Comparison of ENCODE assay signal across 8 cellular contexts in the genomic region with DNA sequence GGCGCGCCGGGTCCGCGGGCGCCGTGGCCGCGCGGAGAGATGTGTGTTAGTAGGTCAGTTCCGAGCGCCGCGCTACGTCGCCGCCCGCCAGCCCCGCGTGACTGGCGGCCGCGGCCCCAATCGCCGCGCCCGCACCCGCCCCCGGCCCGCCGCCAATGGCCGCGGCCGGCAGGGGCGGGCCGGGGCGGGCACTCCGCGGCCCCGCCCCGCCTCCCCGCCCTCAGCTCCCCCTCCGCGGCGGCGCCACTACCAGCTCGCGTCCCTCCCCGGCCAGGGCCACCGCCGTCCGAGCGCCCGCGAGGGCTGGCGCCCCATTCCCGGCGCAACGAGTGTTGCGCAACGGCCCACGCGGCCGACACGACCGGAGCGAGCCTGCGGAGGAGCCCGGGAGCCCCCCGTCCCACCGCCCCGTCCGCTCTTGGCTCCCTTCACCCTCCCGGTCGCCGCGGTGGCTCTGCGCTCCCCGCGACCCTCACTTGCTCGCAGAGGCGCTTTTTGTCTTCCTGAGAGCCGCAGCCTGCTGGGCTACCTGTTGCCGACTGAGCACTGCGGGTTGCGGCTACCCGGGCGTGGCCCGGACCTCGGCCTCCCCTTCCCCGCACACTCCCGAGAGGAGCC. TPM values are rescaled to one million over a fixed set of nuclear protein-coding genes. Genes with fewer than 3 reads are reported as not detected.
DNase-seq lines count a peak whose midpoint lies in the region; ATAC-seq and TF ChIP-seq lines count a peak whose summit lies in the region.

A gene with protein sequence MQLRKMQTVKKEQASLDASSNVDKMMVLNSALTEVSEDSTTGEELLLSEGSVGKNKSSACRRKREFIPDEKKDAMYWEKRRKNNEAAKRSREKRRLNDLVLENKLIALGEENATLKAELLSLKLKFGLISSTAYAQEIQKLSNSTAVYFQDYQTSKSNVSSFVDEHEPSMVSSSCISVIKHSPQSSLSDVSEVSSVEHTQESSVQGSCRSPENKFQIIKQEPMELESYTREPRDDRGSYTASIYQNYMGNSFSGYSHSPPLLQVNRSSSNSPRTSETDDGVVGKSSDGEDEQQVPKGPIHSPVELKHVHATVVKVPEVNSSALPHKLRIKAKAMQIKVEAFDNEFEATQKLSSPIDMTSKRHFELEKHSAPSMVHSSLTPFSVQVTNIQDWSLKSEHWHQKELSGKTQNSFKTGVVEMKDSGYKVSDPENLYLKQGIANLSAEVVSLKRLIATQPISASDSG (minus strand): TSS at position 48 of the 618 bp plus-strand sequence. CDS start 13,098 bp downstream, outside the sequence.

- no peaks in the 10 kb centered on the region for H3K9me2 ChIP-seq in PC-3 (replicated peaks; ENCODE audit: low read length)

- peaks cover 35 to 46% (median 41%) of the 10 kb centered on the region in 4 donors for H3K4me1 Mint-ChIP-seq in CD4-positive, alpha-beta memory T cell
- peaks cover 60% of the 10 kb centered on the region for H3K4me1 Mint-ChIP-seq in activated T-cell treated with anti-CD3 and anti-CD28 coated beads, Interleukin-2, amount 50 U/mL, for 4 hours (ENCODE audit: low read depth)

- peak within 1 kb of the TSS; percentile 93 for H3K4me2 ChIP-seq in PC-3 (ENCODE audit: low read length)

- peaks cover 36% of the 10 kb centered on the region for H3K4me1 ChIP-seq in CD4-positive, alpha-beta memory T cell (ENCODE audit: insufficient read depth, low read length)
- H3K4me1 ChIP-seq in PC-3 (ENCODE audit: insufficient read depth, low read length) (peaks cover 35% of the 10 kb centered on the region), esophagus (ENCODE audit: control insufficient read depth in 2 of 2, insufficient read depth in 2 of 2, low read length in 1 of 2) (peaks cover 0 to 4% of the 10 kb centered on the region in 2 donors), mucosa of stomach (ENCODE audit: control insufficient read depth, insufficient read depth, low read length) (peaks cover 27% of the 10 kb centered on the region)

- no peaks in the 10 kb centered on the region for H3K36me3 ChIP-seq in CD4-positive, alpha-beta memory T cell (ENCODE audit: insufficient read depth, low read length)
- H3K36me3 ChIP-seq in PC-3 (ENCODE audit: low read depth, low read length) = no peaks in the 10 kb centered on the region
- H3K36me3 ChIP-seq in esophagus (ENCODE audit: control insufficient read depth in 2 of 2, insufficient read depth in 2 of 2, low read length in 1 of 2) = no peaks in the 10 kb centered on the region
- H3K36me3 ChIP-seq in mucosa of stomach (ENCODE audit: control insufficient read depth, insufficient read depth, low read length) = no peaks in the 10 kb centered on the region

- ATAC-seq in GM19467 (IDR thresholded peaks at IDR 0.05; ENCODE audit: unreplicated experiment) (peak; percentile 78), PC-3 (peak; percentile 70)
- peak; percentile 84 to 85 for ATAC-seq in activated T-cell treated with anti-CD3 and anti-CD28 coated beads, Interleukin-2, amount 50 U/mL, for 4 hours

- peaks cover 44% of the 10 kb centered on the region for H3K79me2 ChIP-seq in PC-3 (ENCODE audit: low read length)

- H3K27me3 ChIP-seq in CD4-positive, alpha-beta memory T cell (ENCODE audit: insufficient read depth, low read length) = peaks cover 18% of the 10 kb centered on the region
- H3K27me3 ChIP-seq in PC-3 (ENCODE audit: low read length) = no peaks in the 10 kb centered on the region
- H3K27me3 ChIP-seq in esophagus (ENCODE audit: control insufficient read depth in 1 of 2, insufficient read depth in 2 of 2, low read length in 2 of 2) = no peaks in the 10 kb centered on the region
- peaks cover 5% of the 10 kb centered on the region for H3K27me3 ChIP-seq in mucosa of stomach (ENCODE audit: control insufficient read depth, insufficient read depth, low read length)

- no peak for TF ChIP-seq CTCF in PC-3 (conservative IDR thresholded peaks at IDR 0.05; ENCODE audit: low read depth, low read length)

- H3K4me3 Mint-ChIP-seq in CD4-positive, alpha-beta memory T cell = peak within 1 kb of the TSS; percentile 89 to 98 (median 92)
- peak within 1 kb of the TSS; percentile 96 for H3K4me3 Mint-ChIP-seq in activated T-cell treated with anti-CD3 and anti-CD28 coated beads, Interleukin-2, amount 50 U/mL, for 4 hours

- peak within 1 kb of the TSS; percentile 58 to 95 (median 90) for H3K27ac Mint-ChIP-seq in CD4-positive, alpha-beta memory T cell

- intact Hi-C loops in CD4-positive, alpha-beta memory T cell (cut with micrococcal nuclease) = loop anchor here (1.0 to 10.0 kb wide), 4 partner anchors 63 to 901 kb away; a partner anchor contains a TSS
- intact Hi-C loops in PC-3 (cut with micrococcal nuclease) = loop anchor here (2.0 to 5.0 kb wide), 4 partner anchors 62 to 431 kb away; a partner anchor contains a TSS

- H3K9me3 Mint-ChIP-seq in CD4-positive, alpha-beta memory T cell = no peaks in the 10 kb centered on the region
- H3K9me3 Mint-ChIP-seq in activated T-cell treated with anti-CD3 and anti-CD28 coated beads, Interleukin-2, amount 50 U/mL, for 4 hours = no peaks in the 10 kb centered on the region

- BruUV-seq in PC-3 (replicated peaks; lab: Mats Ljungman, UMichigan) = no TSS peak

- POLR2A ChIA-PET in CD4-positive, alpha-beta memory T cell (lab: Charles Lee; ENCODE audit: partially characterized antibody) = interaction anchor here (0.7 to 2.5 kb wide), 4 partner anchors 62 to 509 kb away, joined by 3 to 16 read pairs (median 4); a partner anchor contains a TSS
- POLR2A ChIA-PET in PC-3 (lab: Charles Lee; ENCODE audit: unreplicated experiment) = interaction anchor here (0.6 to 1.6 kb wide), 7 partner anchors 63 to 710 kb away, joined by 3 to 13 read pairs (median 4); no protein-coding TSS in a partner anchor

- peak; percentile 51 to 62 (median 56) for DNase-seq in CD4-positive, alpha-beta memory T cell
- peak; percentile 62 for DNase-seq in HPDE6-E6E7 (ENCODE audit: extremely low spot score)
- DNase-seq in PC-3 = peak; percentile 75
- DNase-seq in activated T-cell treated with anti-CD3 and anti-CD28 coated beads, Interleukin-2, amount 50 U/mL, for 4 hours = peak; percentile 55
- peak; percentile 31 to 43 for DNase-seq in stimulated activated CD8-positive, alpha-beta memory T cell treated with anti-CD3 and anti-CD28 coated beads, Interleukin-7, amount 100 ng/mL, for 1 hour (ENCODE audit: low read depth in 2 of 2)

- H4K20me1 ChIP-seq in PC-3 (ENCODE audit: low read length) = peaks cover 24% of the 10 kb centered on the region

- peak within 1 kb of the TSS; percentile 30 for H3K27ac ChIP-seq in CD4-positive, alpha-beta memory T cell (ENCODE audit: low read depth, low read length)
- H3K27ac ChIP-seq in PC-3 (ENCODE audit: low read length) (peak within 1 kb of the TSS; percentile 71), esophagus (ENCODE audit: low read depth in 2 of 2, low read length in 1 of 2) (peak within 1 kb of the TSS; percentile 93 to 98)

- peak within 1 kb of the TSS; percentile 89 for H3K9ac ChIP-seq in PC-3 (ENCODE audit: low read length)
- peak within 1 kb of the TSS; percentile 84 for H3K9ac ChIP-seq in mucosa of stomach (ENCODE audit: low read length)

- H3K27me3 Mint-ChIP-seq in CD4-positive, alpha-beta memory T cell = peaks cover 27 to 29% of the 10 kb centered on the region in 2 donors
- peaks cover 29% of the 10 kb centered on the region for H3K27me3 Mint-ChIP-seq in activated T-cell treated with anti-CD3 and anti-CD28 coated beads, Interleukin-2, amount 50 U/mL, for 4 hours (ENCODE audit: low read depth)

- CTCF ChIA-PET in CD4-positive, alpha-beta memory T cell (lab: Charles Lee; ENCODE audit: partially characterized antibody) = interaction anchor here (0.7 to 8.1 kb wide), 8 partner anchors 9 to 508 kb away, joined by 3 to 155 read pairs (median 4); no protein-coding TSS in a partner anchor
- CTCF ChIA-PET in PC-3 (lab: Charles Lee) = interaction anchor here (0.5 to 0.6 kb wide), 2 partner anchors 10 to 293 kb away, joined by 3 to 5 read pairs; no protein-coding TSS in a partner anchor

- H3K4me3 ChIP-seq in CD4-positive, alpha-beta memory T cell (ENCODE audit: low read length in 2 of 2) = peak within 1 kb of the TSS; percentile 67 to 88
- H3K4me3 ChIP-seq in PC-3 (ENCODE audit: low read length) (peak within 1 kb of the TSS; percentile 96), esophagus (ENCODE audit: low read depth in 1 of 2, low read length in 2 of 2) (peak within 1 kb of the TSS; percentile 78 to 86), mucosa of stomach (ENCODE audit: low read length) (peak within 1 kb of the TSS; percentile 80)

- 0 to 1% methylated on average over 38 to 92 of the region's 92 CpGs for WGBS in esophagus, 2 donors

- no peaks in the 10 kb centered on the region for H3F3A ChIP-seq in PC-3 (ENCODE audit: low read length, unreplicated experiment)

- H3K36me3 Mint-ChIP-seq in CD4-positive, alpha-beta memory T cell = peaks cover 0 to 18% of the 10 kb centered on the region in 2 donors
- H3K36me3 Mint-ChIP-seq in activated T-cell treated with anti-CD3 and anti-CD28 coated beads, Interleukin-2, amount 50 U/mL, for 4 hours (ENCODE audit: insufficient read depth) = peaks cover 4% of the 10 kb centered on the region

- H2AFZ ChIP-seq in PC-3 (ENCODE audit: low read length) = peak within 1 kb of the TSS; percentile 81

- no peaks in the 10 kb centered on the region for H3K9me3 ChIP-seq in CD4-positive, alpha-beta memory T cell (ENCODE audit: control insufficient read depth in 1 of 2, low read length in 2 of 2)
- no peaks in the 10 kb centered on the region for H3K9me3 ChIP-seq in PC-3 (ENCODE audit: low read length)
- no peaks in the 10 kb centered on the region for H3K9me3 ChIP-seq in esophagus (ENCODE audit: control insufficient read depth in 2 of 2, insufficient read depth in 1 of 2, low read depth in 1 of 2, low read length in 1 of 2)
- no peaks in the 10 kb centered on the region for H3K9me3 ChIP-seq in mucosa of stomach (ENCODE audit: control insufficient read depth, low read length)

RNA-seq across cellular contexts. Expression of the gene that starts here (rescaled TPM):
- total RNA-seq in CD4-positive, alpha-beta memory T cell = 1 to 10 TPM; 2.9 to 3.3 TPM
- polyA plus RNA-seq in CD4-positive, alpha-beta memory T cell = 1 to 10 TPM; 1.8 to 2.3 TPM
- total RNA-seq in PC-3 (2014; rRNA removed) = 5.4 and 7.5 TPM in 2 replicates
- total RNA-seq in activated T-cell treated with anti-CD3 and anti-CD28 coated beads, Interleukin-2, amount 50 U/mL, for 4 hours = 10 to 100 TPM; 47.8 to 64.3 (median 61.2) TPM
- polyA plus RNA-seq in esophagus = 10 to 100 TPM in 1 of 2 donors, 1 to 10 TPM in 1; 5.0 to 12.7 TPM

Comparison
In these comparisons a context has a peak if more than half of its experiments do, and no peak if none do; other contexts are left out.
1. Peak in every context shown above with its lines: DNase-seq, ATAC-seq, H3K4me3 ChIP-seq and H3K27ac ChIP-seq.
2. H3K27ac ChIP-seq: peak in every context shown above with its lines; median percentile 96 in esophagus; 71 in PC-3; 30 in CD4-positive, alpha-beta memory T cell.